ENCODE assay signal across 22 cellular contexts in genomic region chr10:128971324-128971723, GRCh38.
"Had no signal": no experiment of that assay in that cellular context is flagged by ENCODE, and none has a peak within 500 bp of the region (broad histone marks: within the 10 kb centered on the region; RNA-seq: fewer than 3 reads in every experiment).

No MANE protein-coding gene starts in this region.

- H3K4me3 ChIP-seq: colonic mucosa, esophagus squamous epithelium, gastrocnemius medialis, heart right ventricle, left lung, lower lobe of right lung had no signal

- H3K36me3 ChIP-seq: colonic mucosa, esophagus squamous epithelium, gastrocnemius medialis, heart right ventricle, left lung, lower lobe of right lung had no signal

- H3K4me1 ChIP-seq: colonic mucosa, esophagus squamous epithelium, gastrocnemius medialis, heart right ventricle, left lung, lower lobe of right lung had no signal

- H3K27ac ChIP-seq: colonic mucosa, epithelial cell of prostate, esophagus squamous epithelium, gastrocnemius medialis, heart right ventricle, left lung, lower lobe of right lung had no signal

- ATAC-seq: effector memory CD8-positive, alpha-beta T cell; esophagus mucosa; gastrocnemius medialis; heart right ventricle; left lung; left ventricle myocardium superior; lower lobe of right lung had no signal

- H3K9me3 ChIP-seq: colonic mucosa, esophagus squamous epithelium, gastrocnemius medialis, heart right ventricle, left lung, lower lobe of right lung had no signal

- DNase-seq: colonic mucosa; cortex of kidney; effector CD8-positive, alpha-beta T cell; effector memory CD8-positive, alpha-beta T cell; endodermal cell; erythroblast; esophagus squamous epithelium; foreskin fibroblast; foreskin melanocyte; gastrocnemius medialis; glutamatergic neuron; heart right ventricle; hypothalamus; immature natural killer cell; kidney; kidney glomerular epithelial cell; left lung; left ventricle myocardium superior; lower lobe of right lung; mesenchymal stem cell had no signal

- H3K27me3 ChIP-seq: colonic mucosa, esophagus squamous epithelium, gastrocnemius medialis had no signal
